In the genomic region with DNA sequence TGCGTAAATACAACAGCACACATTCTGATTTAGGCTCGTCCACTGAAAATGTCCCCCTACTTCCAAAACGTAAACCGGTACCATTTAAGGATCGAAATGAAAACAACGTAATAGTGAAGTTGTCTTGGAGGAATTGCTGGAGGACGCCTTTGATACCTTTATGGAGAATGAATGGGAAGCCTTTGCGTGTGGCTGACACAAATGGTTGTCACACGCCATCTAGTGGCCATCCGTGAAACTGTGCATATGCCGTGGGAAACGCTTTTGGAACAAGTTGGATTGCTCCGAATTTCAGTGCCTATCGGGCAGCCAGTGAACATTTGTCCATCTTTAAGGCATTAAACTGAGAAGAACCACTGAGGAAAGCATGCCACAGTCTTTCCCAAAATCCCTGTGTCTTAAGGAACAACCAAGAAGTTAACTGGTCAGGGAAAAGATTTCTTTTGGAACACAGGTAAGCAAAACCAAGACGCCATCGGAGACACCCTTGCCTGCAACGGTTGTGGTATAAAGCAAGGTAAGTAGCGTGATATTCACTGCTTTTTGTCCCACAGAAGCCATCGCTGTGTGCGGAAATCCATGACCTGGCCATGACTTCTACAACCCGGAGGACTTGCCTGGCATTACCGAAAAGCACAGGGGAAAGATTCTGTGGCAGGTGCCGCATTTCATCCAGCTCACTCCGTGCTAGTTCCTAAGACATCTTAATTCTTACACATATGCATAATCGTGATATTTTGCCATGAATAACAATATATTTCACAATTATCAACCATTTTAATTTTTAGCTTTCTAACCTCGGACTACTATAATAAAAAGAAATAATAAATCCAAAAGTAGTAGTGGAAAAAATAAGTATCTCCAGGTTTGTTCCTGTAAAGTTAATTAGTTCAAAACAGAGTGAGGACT, we compare ENCODE assay signal across 8 cellular contexts.
DNase-seq lines count a peak whose midpoint lies in the region; ATAC-seq, FAIRE-seq and TF ChIP-seq lines count a peak whose summit lies in the region.

No MANE protein-coding gene starts in this region.

- DNase-seq in AG10803 (ENCODE audit: low read depth) (peak; percentile 84), GOT3 (lab: John Stamatoyannopoulos, UW) (peak; percentile 28), NCI-H2227 treated with DMSO at 0.1 percent for 48 hours (lab: John Stamatoyannopoulos, UW) (peak; percentile 83), kidney tubule cell (ENCODE audit: low spot score) (peak; percentile 78)
- peak; percentile 46 for DNase-seq in activated CD4-positive, alpha-beta T cell treated with anti-CD3 and anti-CD28 coated beads for 1 hour
- peak; percentile 68 to 72 for DNase-seq in stimulated activated CD4-positive, alpha-beta T cell treated with anti-CD3 and anti-CD28 coated beads, Interleukin-2, amount 100 ng/mL, for 48 hours

- H3K4me3 ChIP-seq in AG10803 (ENCODE audit: low read length), result no peak overlapping the region

- peak; percentile 96 for TF ChIP-seq CTCF in AG10803 (conservative IDR thresholded peaks at IDR 0.05; ENCODE audit: low read length)

- no peak for ATAC-seq in GM18868 (IDR thresholded peaks at IDR 0.05; ENCODE audit: unreplicated experiment)

- peak; percentile 10 for FAIRE-seq in colon (lab: Jason Lieb, UNC)

Comparison
In these comparisons a context has a peak if more than half of its experiments do, and no peak if none do; other contexts are left out.
1. DNase-seq: peak in every context shown above with its lines; median percentile 84 in AG10803; 83 in NCI-H2227 treated with DMSO at 0.1 percent for 48 hours; 78 in kidney tubule cell; 70 in stimulated activated CD4-positive, alpha-beta T cell treated with anti-CD3 and anti-CD28 coated beads, Interleukin-2, amount 100 ng/mL, for 48 hours; 46 in activated CD4-positive, alpha-beta T cell treated with anti-CD3 and anti-CD28 coated beads for 1 hour; 28 in GOT3.